ENCODE assay signal across 25 cellular contexts in genomic region chr15:28182216-28182615, GRCh38.
"Had no signal": no experiment of that assay in that cellular context is flagged by ENCODE, and none has a peak within 500 bp of the region (broad histone marks: within the 10 kb centered on the region; RNA-seq: fewer than 3 reads in every experiment).

No MANE protein-coding gene starts in this region.

- H3K27ac Mint-ChIP-seq: stimulated activated naive B cell treated with anti-CD40 and anti-IgM and Interleukin-4, amounts not matched to agents 10 μg/mL and 1 μg/mL and 100 μg/mL, for 72 hours; stimulated activated naive CD8-positive, alpha-beta T cell treated with anti-CD3 and anti-CD28 coated beads, Interleukin-15, Interleukin-2, amounts not matched to agents 100 ng/mL and 50 ng/mL, for 24 hours had no signal

- H3K27ac ChIP-seq: coronary artery, esophagus squamous epithelium, heart right ventricle, left lung, parathyroid adenoma, psoas muscle, skin epidermis, thoracic aorta, tibial nerve, upper lobe of right lung, uterus had no signal

- H3K9me3 ChIP-seq: esophagus squamous epithelium, heart right ventricle, left lung, psoas muscle, thoracic aorta, tibial nerve, upper lobe of right lung, uterus had no signal

- H3K4me1 Mint-ChIP-seq: central memory CD8-positive, alpha-beta T cell; naive thymus-derived CD8-positive, alpha-beta T cell; stimulated activated naive B cell treated with anti-CD40 and anti-IgM and Interleukin-4, amounts not matched to agents 10 μg/mL and 1 μg/mL and 100 μg/mL, for 72 hours had no signal

- H3K79me2 ChIP-seq: parathyroid adenoma had no signal

- H3K4me3 Mint-ChIP-seq: central memory CD8-positive, alpha-beta T cell; naive thymus-derived CD8-positive, alpha-beta T cell; stimulated activated naive B cell treated with anti-CD40 and anti-IgM and Interleukin-4, amounts not matched to agents 10 μg/mL and 1 μg/mL and 100 μg/mL, for 72 hours; stimulated activated naive CD8-positive, alpha-beta T cell treated with anti-CD3 and anti-CD28 coated beads, Interleukin-15, Interleukin-2, amounts not matched to agents 100 ng/mL and 50 ng/mL, for 24 hours had no signal

- DNase-seq: dermis blood vessel endothelial cell; effector memory CD4-positive, alpha-beta T cell; esophagus squamous epithelium; foreskin melanocyte; glutamatergic neuron; heart right ventricle; kidney; left lung; mesenchymal stem cell; midbrain; naive thymus-derived CD8-positive, alpha-beta T cell; psoas muscle; right cardiac atrium; stimulated activated CD4-positive, alpha-beta T cell treated with anti-CD3 and anti-CD28 coated beads, Interleukin-15, amount 100 ng/mL, for 24 hours; stimulated activated CD4-positive, alpha-beta T cell treated with anti-CD3 and anti-CD28 coated beads, Interleukin-2, amount 100 ng/mL, for 48 hours; stimulated activated naive B cell treated with anti-CD40 and anti-IgM and Interleukin-4, amounts not matched to agents 10 μg/mL and 1 μg/mL and 100 μg/mL, for 72 hours; upper lobe of right lung; uterus had no signal

- H3K36me3 ChIP-seq: uterus had no signal

- ATAC-seq: heart right ventricle; left lung; naive thymus-derived CD8-positive, alpha-beta T cell; psoas muscle; right cardiac atrium; stimulated activated naive B cell treated with anti-CD40 and anti-IgM and Interleukin-4, amounts not matched to agents 10 μg/mL and 1 μg/mL and 100 μg/mL, for 72 hours; upper lobe of right lung had no signal

- H3K4me3 ChIP-seq: coronary artery, esophagus squamous epithelium, heart right ventricle, left lung, psoas muscle, skin epidermis, thoracic aorta, tibial nerve, upper lobe of right lung, uterus had no signal

- H3K4me1 ChIP-seq: esophagus squamous epithelium, left lung, parathyroid adenoma, psoas muscle, upper lobe of right lung, uterus had no signal

- H3K27me3 ChIP-seq: esophagus squamous epithelium, heart right ventricle, left lung, tibial nerve, upper lobe of right lung, uterus had no signal

- H2AFZ ChIP-seq: parathyroid adenoma had no signal

- H3K27me3 Mint-ChIP-seq: central memory CD8-positive, alpha-beta T cell; naive thymus-derived CD8-positive, alpha-beta T cell; stimulated activated naive B cell treated with anti-CD40 and anti-IgM and Interleukin-4, amounts not matched to agents 10 μg/mL and 1 μg/mL and 100 μg/mL, for 72 hours; stimulated activated naive CD8-positive, alpha-beta T cell treated with anti-CD3 and anti-CD28 coated beads, Interleukin-15, Interleukin-2, amounts not matched to agents 100 ng/mL and 50 ng/mL, for 24 hours had no signal

- H3K9me3 Mint-ChIP-seq: central memory CD8-positive, alpha-beta T cell; naive thymus-derived CD8-positive, alpha-beta T cell; stimulated activated naive B cell treated with anti-CD40 and anti-IgM and Interleukin-4, amounts not matched to agents 10 μg/mL and 1 μg/mL and 100 μg/mL, for 72 hours; stimulated activated naive CD8-positive, alpha-beta T cell treated with anti-CD3 and anti-CD28 coated beads, Interleukin-15, Interleukin-2, amounts not matched to agents 100 ng/mL and 50 ng/mL, for 24 hours had no signal
